In genomic region chr12:65121049-65121955, GRCh38 we compare ENCODE assay signal across 9 cellular contexts. TPM values are rescaled to one million over a fixed set of nuclear protein-coding genes. Genes with fewer than 3 reads are reported as not detected.
DNase-seq lines count a peak whose midpoint lies in the region; ATAC-seq, FAIRE-seq and TF ChIP-seq lines count a peak whose summit lies in the region.
"Had no signal": no experiment of that assay in that cellular context is flagged by ENCODE, and none has a peak within 500 bp of the region (broad histone marks: within the 10 kb centered on the region; RNA-seq: fewer than 3 reads in every experiment).

TSS of gene WIF1 (minus strand) at chr12:65121305. CDS start at chr12:65121191, 114 bp downstream.

- peak; percentile 87 for ATAC-seq in GM12878

- H2AFZ ChIP-seq in GM12878 (ENCODE audit: control insufficient read depth, low read depth, low read length) = peak within 1 kb of the TSS; percentile 59

- H3K9me3 ChIP-seq in GM12878 (replicated peaks; ENCODE audit: control insufficient read depth, insufficient read depth, low read length) = no peaks in the 10 kb centered on the region

- H3K27me3 ChIP-seq in H7 (ENCODE audit: control insufficient read depth, insufficient read depth, low read length) (peaks cover 36% of the 10 kb centered on the region), GM12878 (replicated peaks in 1 of 2; ENCODE audit: control insufficient read depth in 2 of 2, insufficient read depth in 2 of 2, low read length in 1 of 2) (peaks cover 2 to 5% of the 10 kb centered on the region in 2 experiments; a peak in 3 of 4 replicates)

- TF ChIP-seq POLR2A in GM12878 (IDR thresholded peaks at IDR 0.05; ENCODE audit: low read depth, low read length) = no peak

- in situ Hi-C loops in GM12878 (cut with MboI) = loop anchor here (5.0 kb wide), 1 partner anchor 324 kb away; no protein-coding TSS in a partner anchor

- no peak for FAIRE-seq in GM12878 (lab: Jason Lieb, UNC)

- no peak for TF ChIP-seq EP300 in GM12878 (IDR thresholded peaks at IDR 0.05; ENCODE audit: borderline replicate concordance in 1 of 2, control insufficient read depth in 1 of 2, low read depth in 2 of 2, low read length in 2 of 2)

- POLR2A ChIA-PET in GM12878 (lab: Charles Lee) = interaction anchor here (0.6 kb wide), 1 partner anchor 587 kb away, joined by 3 read pairs; no protein-coding TSS in a partner anchor

- H3K9ac ChIP-seq in GM12878 (ENCODE audit: control insufficient read depth, insufficient read depth, low read length) = no peak within 1 kb of the TSS

- H3K36me3 ChIP-seq in H7 (replicated peaks; ENCODE audit: control insufficient read depth, insufficient read depth, low read length) (no peaks in the 10 kb centered on the region), GM12878 (ENCODE audit: control insufficient read depth in 2 of 2, insufficient read depth in 2 of 2, low read length in 1 of 2) (no peaks in the 10 kb centered on the region)

- peak; percentile 86 for DNase-seq in DMS53 (lab: John Stamatoyannopoulos, UW)
- DNase-seq in H7 = peak; percentile 84
- DNase-seq in NCI-H510A treated with DMSO at 0.1 percent for 48 hours (lab: John Stamatoyannopoulos, UW) = peak; percentile 44
- no peak for DNase-seq in GM12878 (ENCODE audit: low read depth, low spot score)
- peak; percentile 83 for DNase-seq in islet precursor cell
- DNase-seq in stimulated activated CD8-positive, alpha-beta memory T cell treated with anti-CD3 and anti-CD28 coated beads, Interleukin-4, amount 100 ng/mL, for 48 hours = peak; percentile 51
- no peak for DNase-seq in NOMO-1 treated with DMSO at 0.1 percent for 48 hours (lab: John Stamatoyannopoulos, UW; ENCODE audit: unreplicated experiment)
- no peak for DNase-seq in NOMO-1 (lab: John Stamatoyannopoulos, UW; ENCODE audit: unreplicated experiment in 2 of 2)

- H3K27ac ChIP-seq in GM12878 (ENCODE audit: control insufficient read depth, insufficient read depth) = no peak within 1 kb of the TSS

- H4K20me1 ChIP-seq in GM12878 (ENCODE audit: control insufficient read depth, insufficient read depth) = no peaks in the 10 kb centered on the region

- no peaks in the 10 kb centered on the region; the same call in 1 of the 2 replicates for H3K4me1 ChIP-seq in GM12878 (ENCODE audit: control insufficient read depth, insufficient read depth, low read length)

- peak within 1 kb of the TSS; percentile 83 for H3K4me2 ChIP-seq in GM12878 (ENCODE audit: control insufficient read depth, insufficient read depth)

- intact Hi-C loops in GM12878 (cut with micrococcal nuclease; ENCODE audit: unreplicated experiment) = no loop called here

- SMC1A ChIA-PET in GM12878 (lab: Charles Lee; ENCODE audit: uncharacterized antibody, unreplicated experiment) = interaction anchor here (0.9 to 6.5 kb wide), 9 partner anchors 9 to 324 kb away, joined by 3 to 57 read pairs (median 4); partner anchors contain the start of gene LEMD3

- H3K79me2 ChIP-seq in GM12878 (ENCODE audit: control insufficient read depth, insufficient read depth, low read length) = no peaks in the 10 kb centered on the region

- TF ChIP-seq CTCF in GM12878 (IDR thresholded peaks at IDR 0.05 in 2 of 3, conservative IDR thresholded peaks at IDR 0.05 in 1 of 3; ENCODE audit: control insufficient read depth in 2 of 3, extremely low read depth in 1 of 3, insufficient read depth in 1 of 3, low read depth in 3 of 3, low read length in 3 of 3) = peak; percentile 31 to 45 (median 41); a peak in 5 of 6 replicates

- H3K4me3 ChIP-seq in H7 (ENCODE audit: insufficient read depth, low read depth, low read length) (peak within 1 kb of the TSS; percentile 41), GM12878 (peak within 1 kb of the TSS; percentile 60; the same call in 1 of the 2 replicates)

- 14% methylated on average over 56 of the region's 73 CpGs for WGBS in GM12878 (ENCODE audit: insufficient coverage, insufficient replicate concordance, low lambda C conversion rate, missing lambda C conversion rate)

- no TSS peak for BruUV-seq in GM12878 (replicated peaks; lab: Mats Ljungman, UMichigan)

- RAD21 ChIA-PET in GM12878 (lab: Charles Lee; ENCODE audit: unreplicated experiment) = interaction anchor here (0.7 to 2.6 kb wide), 3 partner anchors 111 to 325 kb away, joined by 3 to 14 read pairs (median 11); no protein-coding TSS in a partner anchor

- 0 out of 2 replicates have a peak, but pooled peaks have one; percentile 12 for TF ChIP-seq RAD21 in GM12878 (IDR thresholded peaks at IDR 0.05; ENCODE audit: insufficient read depth, low read depth, low read length)

- CTCF ChIA-PET in GM12878 (lab: Yijun Ruan, JAX) = interaction anchor here (1.0 to 3.0 kb wide), 8 partner anchors 15 to 325 kb away, joined by 3 to 23 read pairs (median 6); partner anchors contain the start of gene LEMD3

TF ChIP-seq in GM12878, 131 proteins besides CTCF, POLR2A, EP300 and RAD21:
- TF ChIP-seq MYC (IDR thresholded peaks at IDR 0.05; ENCODE audit: insufficient read depth, insufficient read length, insufficient replicate concordance, low read length, severe bottlenecking) (no peak), YY1 (IDR thresholded peaks at IDR 0.05; ENCODE audit: low read depth, low read length) (0 out of 2 replicates have a peak, but pooled peaks have one; percentile 11), EZH2 (IDR thresholded peaks at IDR 0.05; ENCODE audit: borderline replicate concordance, control insufficient read depth, low read depth, low read length) (no peak)
TF ChIP-seq in GM12878: peak in this region for 1.

RNA-seq across cellular contexts. Expression of gene WIF1, which starts in this region (rescaled TPM):
- 0.07 and 0.14 TPM in 2 replicates for total RNA-seq in H7 (2014; rRNA removed; shearing (Covaris generic))
- total RNA-seq in GM12878 (2013; cell fraction: nucleolus; rRNA removed) = not detected in 2 replicates
- total RNA-seq in GM12878 (2014; rRNA removed) (not detected in 2 replicates), GM12878 (2014; rRNA removed; fragmentation: Illumina TruSeq; extraction: Trizol) (not detected in 2 replicates), GM12878 (2021) (not detected in 2 replicates)
- polyA plus RNA-seq in GM12878 (2011; ENCODE audit: low read depth) = 0.10 TPM
- polyA plus RNA-seq in GM12878 (2011; rRNA removed) (not detected in 2 replicates), GM12878 (2014; fragmentation: Illumina TruSeq; extraction: Trizol) (0.04 TPM in 1 of 2 replicates, not detected in the other), GM12878 (2014; fragmentation: Nextera tagmentation; extraction: Ambion mirVana) (under 1 TPM in 1 of 2 experiments, not detected in 1; 0.05 TPM), GM12878 (2014; rRNA removed) (0.05 TPM in 1 of 2 replicates, not detected in the other), GM12878 (2016; fragmentation: Nextera tagmentation; extraction: Ambion mirVana) (not detected)
- polyA plus RNA-seq in GM12878 (2011; cell fraction: cytosol; rRNA removed) = 0.03 TPM in 2 replicates
- not detected in 2 replicates for polyA plus RNA-seq in GM12878 (2011; cell fraction: nucleus; rRNA removed)
- polyA plus RNA-seq in GM12878 (2012) = 0.10 and 0.11 TPM in 2 replicates
- polyA minus RNA-seq in GM12878 (2011; rRNA and poly(A)+ RNA removed) = not detected in 2 replicates
- not detected in 2 replicates for polyA minus RNA-seq in GM12878 (2011; cell fraction: cytosol; rRNA and poly(A)+ RNA removed)
- polyA minus RNA-seq in GM12878 (2011; cell fraction: nucleus; rRNA and poly(A)+ RNA removed) = not detected in 2 replicates
- total RNA-seq: renal cortical epithelial cell had no signal

Comparison
In these comparisons a context has a peak if more than half of its experiments do, and no peak if none do; other contexts are left out.
1. Peak in DNase-seq and H3K4me3 ChIP-seq in H7; RNA of the gene not detected or under 1 TPM.
2. Peak in ATAC-seq, H3K4me3 ChIP-seq and H3K4me2 ChIP-seq in GM12878; RNA of the gene not detected or under 1 TPM.
3. DNase-seq: peak in DMS53 (single experiment), NCI-H510A treated with DMSO at 0.1 percent for 48 hours (single experiment), islet precursor cell (single experiment) and stimulated activated CD8-positive, alpha-beta memory T cell treated with anti-CD3 and anti-CD28 coated beads, Interleukin-4, amount 100 ng/mL, for 48 hours (single experiment); none in GM12878 (single experiment), NOMO-1 treated with DMSO at 0.1 percent for 48 hours (single experiment) and NOMO-1 (0 of 2).